ENCODE assay signal across 27 cellular contexts in genomic region chr9:125968975-125969374, GRCh38.
"Had no signal": no experiment of that assay in that cellular context is flagged by ENCODE, and none has a peak within 500 bp of the region (broad histone marks: within the 10 kb centered on the region; RNA-seq: fewer than 3 reads in every experiment).

No MANE protein-coding gene starts in this region.

- H3K27ac Mint-ChIP-seq: activated CD4-positive, alpha-beta T cell treated with anti-CD3 and anti-CD28 coated beads for 36 hours; activated CD4-positive, alpha-beta T cell treated with anti-CD3 and anti-CD28 coated beads, Interleukin-2, amount 10 ng/mL, durations not matched to agents 7 days and 5 days; activated CD8-positive, alpha-beta T cell treated with anti-CD3 and anti-CD28 coated beads, Interleukin-2, amount 10 ng/mL, durations not matched to agents 7 days and 5 days; activated naive CD4-positive, alpha-beta T cell treated with anti-CD3 and anti-CD28 coated beads, Interleukin-2, amount 50 U/mL, for 24 hours; activated naive CD8-positive, alpha-beta T cell treated with anti-CD3 and anti-CD28 coated beads, Interleukin-2, amount 10 ng/mL, durations not matched to agents 7 days and 5 days; activated T-cell treated with anti-CD3 and anti-CD28 coated beads, Interleukin-2, amount 50 U/mL, for 24 hours; activated T-helper 2 cell treated with anti-CD3 and anti-CD28 coated beads, Interferon-gamma antibody, Interleukin-2, Interleukin-4, amounts not matched to agents 10 μg/mL and 5 μg/mL and 100 μg/mL, durations not matched to agents 14 hours and 24 hours and 36 hours; T-helper 1 cell treated with Interleukin-12 subunit alpha and Interleukin-12 subunit beta and Interleukin-4 antibody, amounts not matched to agents 30 μg/mL and 1 μg/mL, for 36 hours had no signal

- H3K27me3 Mint-ChIP-seq: activated CD4-positive, alpha-beta T cell treated with anti-CD3 and anti-CD28 coated beads for 36 hours; activated CD4-positive, alpha-beta T cell treated with anti-CD3 and anti-CD28 coated beads, Interleukin-2, amount 10 ng/mL, durations not matched to agents 7 days and 5 days; activated naive CD4-positive, alpha-beta T cell treated with anti-CD3 and anti-CD28 coated beads, Interleukin-2, amount 50 U/mL, for 24 hours; activated naive CD8-positive, alpha-beta T cell treated with anti-CD3 and anti-CD28 coated beads, Interleukin-2, amount 10 ng/mL, durations not matched to agents 7 days and 5 days; activated T-cell treated with anti-CD3 and anti-CD28 coated beads, Interleukin-2, amount 50 U/mL, for 24 hours had no signal

- H3K27me3 ChIP-seq: ascending aorta, SJCRH30 had no signal

- ATAC-seq: activated CD4-positive, alpha-beta T cell treated with anti-CD3 and anti-CD28 coated beads for 36 hours; activated CD4-positive, CD25-positive, alpha-beta regulatory T cell treated with anti-CD3 and anti-CD28 coated beads, Interleukin-2, amount 50 U/mL, for 24 hours; activated CD8-positive, alpha-beta T cell treated with anti-CD3 and anti-CD28 coated beads, Interleukin-2, amount 10 ng/mL, durations not matched to agents 7 days and 5 days; Panc1 had no signal

- H3K4me3 ChIP-seq: ascending aorta, SJCRH30 had no signal

- H3K4me2 ChIP-seq: SK-N-SH had no signal

- H3K9ac ChIP-seq: SK-N-SH had no signal

- H3K4me1 Mint-ChIP-seq: activated CD4-positive, alpha-beta T cell treated with anti-CD3 and anti-CD28 coated beads, Interleukin-2, amount 10 ng/mL, durations not matched to agents 7 days and 5 days; activated naive CD4-positive, alpha-beta T cell treated with anti-CD3 and anti-CD28 coated beads, Interleukin-2, amount 50 U/mL, for 24 hours; activated naive CD8-positive, alpha-beta T cell treated with anti-CD3 and anti-CD28 coated beads, Interleukin-2, amount 10 ng/mL, durations not matched to agents 7 days and 5 days had no signal

- H3K4me1 ChIP-seq: ascending aorta had no signal

- H3K36me3 Mint-ChIP-seq: activated naive CD8-positive, alpha-beta T cell treated with anti-CD3 and anti-CD28 coated beads, Interleukin-2, amount 10 ng/mL, durations not matched to agents 7 days and 5 days had no signal

- H3K4me3 Mint-ChIP-seq: activated CD4-positive, alpha-beta T cell treated with anti-CD3 and anti-CD28 coated beads for 36 hours; activated CD4-positive, alpha-beta T cell treated with anti-CD3 and anti-CD28 coated beads, Interleukin-2, amount 10 ng/mL, durations not matched to agents 7 days and 5 days; activated CD8-positive, alpha-beta T cell treated with anti-CD3 and anti-CD28 coated beads, Interleukin-2, amount 10 ng/mL, durations not matched to agents 7 days and 5 days; activated naive CD4-positive, alpha-beta T cell treated with anti-CD3 and anti-CD28 coated beads, Interleukin-2, amount 50 U/mL, for 24 hours; activated naive CD8-positive, alpha-beta T cell treated with anti-CD3 and anti-CD28 coated beads, Interleukin-2, amount 10 ng/mL, durations not matched to agents 7 days and 5 days; activated T-cell treated with anti-CD3 and anti-CD28 coated beads, Interleukin-2, amount 50 U/mL, for 24 hours; T-helper 1 cell treated with Interleukin-12 subunit alpha and Interleukin-12 subunit beta and Interleukin-4 antibody, amounts not matched to agents 30 μg/mL and 1 μg/mL, for 36 hours had no signal

- H3K9me3 ChIP-seq: ascending aorta, SJCRH30, SK-N-SH had no signal

- DNase-seq: activated CD4-positive, alpha-beta T cell treated with anti-CD3 and anti-CD28 coated beads for 36 hours; activated CD4-positive, alpha-beta T cell treated with anti-CD3 and anti-CD28 coated beads, Interleukin-2, amount 10 ng/mL, durations not matched to agents 7 days and 5 days; activated CD4-positive, alpha-beta T cell treated with anti-CD3 and anti-CD28 coated beads, Interleukin-2, amount 50 U/mL, for 48 hours; activated CD8-positive, alpha-beta T cell treated with anti-CD3 and anti-CD28 coated beads, Interleukin-2, amount 10 ng/mL, durations not matched to agents 7 days and 5 days; activated gamma-delta T cell; activated naive CD4-positive, alpha-beta T cell treated with Interleukin-2 at 50 U/mL for 16 hours; activated naive CD8-positive, alpha-beta T cell treated with anti-CD3 and anti-CD28 coated beads, Interleukin-2, amount 10 ng/mL, durations not matched to agents 7 days and 5 days; activated T-cell treated with anti-CD3 and anti-CD28 coated beads, Interleukin-2, amount 50 U/mL, for 24 hours; amygdala; NCI-H1105; NCI-H1417 treated with DMSO at 0.1 percent for 48 hours; NCI-H187 treated with DMSO at 0.1 percent for 48 hours; NCI-H2081; NCI-H2171 treated with DMSO at 0.1 percent for 48 hours; NCI-H226; NCI-H446 treated with DMSO at 0.1 percent for 48 hours; NCI-H524; SHP77; SJCRH30; SK-N-SH; T-helper 9 cell had no signal

- H3K36me3 ChIP-seq: ascending aorta had no signal

- H3K27ac ChIP-seq: ascending aorta, SJCRH30 had no signal

- H3K9me3 Mint-ChIP-seq: activated CD4-positive, alpha-beta T cell treated with anti-CD3 and anti-CD28 coated beads, Interleukin-2, amount 10 ng/mL, durations not matched to agents 7 days and 5 days; activated naive CD4-positive, alpha-beta T cell treated with anti-CD3 and anti-CD28 coated beads, Interleukin-2, amount 50 U/mL, for 24 hours; activated naive CD8-positive, alpha-beta T cell treated with anti-CD3 and anti-CD28 coated beads, Interleukin-2, amount 10 ng/mL, durations not matched to agents 7 days and 5 days; activated T-cell treated with anti-CD3 and anti-CD28 coated beads, Interleukin-2, amount 50 U/mL, for 24 hours; activated T-helper 2 cell treated with anti-CD3 and anti-CD28 coated beads, Interferon-gamma antibody, Interleukin-2, Interleukin-4, amounts not matched to agents 10 μg/mL and 5 μg/mL and 100 μg/mL, durations not matched to agents 14 hours and 24 hours and 36 hours; T-helper 1 cell treated with Interleukin-12 subunit alpha and Interleukin-12 subunit beta and Interleukin-4 antibody, amounts not matched to agents 30 μg/mL and 1 μg/mL, for 36 hours had no signal
